In the genomic region with DNA sequence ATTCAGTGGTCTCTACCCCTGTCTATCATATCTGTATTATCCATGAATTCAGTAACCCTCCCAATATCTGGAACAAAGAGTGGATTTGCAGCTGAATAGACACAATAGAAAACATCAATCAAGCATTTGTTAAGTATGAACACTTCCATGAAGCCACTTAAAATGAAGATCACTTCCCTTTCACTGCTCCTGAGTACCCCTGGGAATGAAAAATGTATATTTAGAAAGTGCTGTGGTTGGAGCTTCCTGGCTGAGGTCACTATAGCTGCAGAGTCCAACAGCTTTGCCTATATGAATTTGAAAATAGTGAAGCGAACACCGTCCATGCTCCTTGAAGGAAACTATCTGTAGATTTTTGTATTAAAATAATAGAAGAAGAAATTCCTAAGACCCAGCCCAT, we compare ENCODE assay signal across 16 cellular contexts.
DNase-seq lines count a peak whose midpoint lies in the region; ATAC-seq and TF ChIP-seq lines count a peak whose summit lies in the region.
"Had no signal": no experiment of that assay in that cellular context is flagged by ENCODE, and none has a peak within 500 bp of the region (broad histone marks: within the 10 kb centered on the region; RNA-seq: fewer than 3 reads in every experiment).

No MANE protein-coding gene starts in this region.

- TF ChIP-seq POLR2A in spleen (IDR thresholded peaks at IDR 0.05) (no peak), suprapubic skin (IDR thresholded peaks at IDR 0.05) (no peak)

- no peaks in the 10 kb centered on the region for H3K4me1 ChIP-seq in spleen
- H3K4me1 ChIP-seq in suprapubic skin: no peaks in the 10 kb centered on the region
- H3K4me1 ChIP-seq: A549, BE2C, Caco-2 had no signal

- H3K36me3 Mint-ChIP-seq in WTC11: no peaks in the 10 kb centered on the region
- H3K36me3 Mint-ChIP-seq: CD8-positive, alpha-beta memory T cell had no signal

- no peak for TF ChIP-seq CTCF in WTC11 (IDR thresholded peaks at IDR 0.05)
- no peak for TF ChIP-seq CTCF in spleen (IDR thresholded peaks at IDR 0.05 in 8 of 11, conservative IDR thresholded peaks at IDR 0.05 in 3 of 11)
- TF ChIP-seq CTCF in suprapubic skin (IDR thresholded peaks at IDR 0.05): no peak

- ATAC-seq in WTC11 (peak; percentile 26; the same call in 1 of the 2 replicates), GM21515 (IDR thresholded peaks at IDR 0.05; ENCODE audit: unreplicated experiment) (no peak), GM19351 (IDR thresholded peaks at IDR 0.05; ENCODE audit: unreplicated experiment) (no peak)
- ATAC-seq: A549 had no signal

- in situ Hi-C loops in KBM-7 (cut with MboI; ENCODE audit: low pct_unique_long_range_greater_than_20kb, low sequenced_read_pairs): no loop called here

- peaks cover 0 to 6% (median 0%) of the 10 kb centered on the region in 7 donors for H3K27me3 ChIP-seq in spleen (replicated peaks in 1 of 7)
- H3K27me3 ChIP-seq in suprapubic skin: no peaks in the 10 kb centered on the region
- H3K27me3 ChIP-seq: BE2C had no signal

- H3K4me3 ChIP-seq in spleen (no peak overlapping the region), suprapubic skin (no peak overlapping the region)
- H3K4me3 ChIP-seq: A549 had no signal

- H3K9me3 ChIP-seq in spleen (no peaks in the 10 kb centered on the region), suprapubic skin (no peaks in the 10 kb centered on the region)
- H3K9me3 ChIP-seq: A549, BE2C, Caco-2 had no signal

- CTCF ChIA-PET in WTC11 (lab: Charles Lee): no interaction called here

- H3K4me1 Mint-ChIP-seq in WTC11: peaks cover 10% of the 10 kb centered on the region
- H3K4me1 Mint-ChIP-seq: CD8-positive, alpha-beta memory T cell had no signal

- DNase-seq in KBM-7 (peak; percentile 1), NCI-H187 treated with DMSO at 0.1 percent for 48 hours (lab: John Stamatoyannopoulos, UW) (peak; percentile 2), WTC11 (ENCODE audit: low spot score) (no peak), spleen (no peak), suprapubic skin (ENCODE audit: low spot score in 2 of 2) (no peak)
- DNase-seq: BE2C; Caco-2; CD8-positive, alpha-beta memory T cell; DND-41; GDM1; GOT3; H9; IMR-90 had no signal

- H3K27ac Mint-ChIP-seq in WTC11: no peak overlapping the region
- H3K27ac Mint-ChIP-seq: CD8-positive, alpha-beta memory T cell; H9 had no signal

- no peak for TF ChIP-seq EP300 in suprapubic skin (IDR thresholded peaks at IDR 0.05)

- H3K4me3 Mint-ChIP-seq in WTC11: no peak overlapping the region
- H3K4me3 Mint-ChIP-seq: CD8-positive, alpha-beta memory T cell; H9 had no signal

- H3K27ac ChIP-seq in spleen: no peak overlapping the region
- H3K27ac ChIP-seq in suprapubic skin: no peak overlapping the region
- H3K27ac ChIP-seq: A549 had no signal

- 6 to 22% (median 13%) methylated on average over 2 of the region's 2 CpGs for WGBS in spleen, 5 donors
- WGBS in suprapubic skin: 72% methylated on average over 2 of the region's 2 CpGs

- intact Hi-C loops in spleen (cut with DNase I; ENCODE audit: low total_unique reads): no loop called here

- peaks cover 14% of the 10 kb centered on the region for H3K9me3 Mint-ChIP-seq in WTC11

- H3K27me3 Mint-ChIP-seq in WTC11 (ENCODE audit: low read depth): no peaks in the 10 kb centered on the region

- H3K36me3 ChIP-seq in spleen: no peaks in the 10 kb centered on the region
- H3K36me3 ChIP-seq in suprapubic skin: no peaks in the 10 kb centered on the region
- H3K36me3 ChIP-seq: BE2C had no signal

- POLR2A ChIA-PET in WTC11 (lab: Charles Lee): no interaction called here

TF ChIP-seq in WTC11, 78 proteins besides CTCF, POLR2A, EP300 and RAD21 (continues in another document):
- TF ChIP-seq NR1H2 (CRISPR knock-in tag; IDR thresholded peaks at IDR 0.05) (no peak), ZBTB21 (CRISPR knock-in tag; IDR thresholded peaks at IDR 0.05; ENCODE audit: borderline replicate concordance) (no peak), CBFB (CRISPR knock-in tag; IDR thresholded peaks at IDR 0.05; ENCODE audit: low read depth) (no peak), TEAD1 (CRISPR knock-in tag; IDR thresholded peaks at IDR 0.05) (no peak), SP1 (CRISPR knock-in tag; conservative IDR thresholded peaks at IDR 0.05) (no peak), FOXK1 (CRISPR knock-in tag; IDR thresholded peaks at IDR 0.05) (no peak), SOX15 (CRISPR knock-in tag; IDR thresholded peaks at IDR 0.05) (no peak), NFATC4 (CRISPR knock-in tag; IDR thresholded peaks at IDR 0.05) (no peak), PRRX2 (CRISPR knock-in tag; IDR thresholded peaks at IDR 0.05) (no peak)
- TF ChIP-seq, protein P1, sequence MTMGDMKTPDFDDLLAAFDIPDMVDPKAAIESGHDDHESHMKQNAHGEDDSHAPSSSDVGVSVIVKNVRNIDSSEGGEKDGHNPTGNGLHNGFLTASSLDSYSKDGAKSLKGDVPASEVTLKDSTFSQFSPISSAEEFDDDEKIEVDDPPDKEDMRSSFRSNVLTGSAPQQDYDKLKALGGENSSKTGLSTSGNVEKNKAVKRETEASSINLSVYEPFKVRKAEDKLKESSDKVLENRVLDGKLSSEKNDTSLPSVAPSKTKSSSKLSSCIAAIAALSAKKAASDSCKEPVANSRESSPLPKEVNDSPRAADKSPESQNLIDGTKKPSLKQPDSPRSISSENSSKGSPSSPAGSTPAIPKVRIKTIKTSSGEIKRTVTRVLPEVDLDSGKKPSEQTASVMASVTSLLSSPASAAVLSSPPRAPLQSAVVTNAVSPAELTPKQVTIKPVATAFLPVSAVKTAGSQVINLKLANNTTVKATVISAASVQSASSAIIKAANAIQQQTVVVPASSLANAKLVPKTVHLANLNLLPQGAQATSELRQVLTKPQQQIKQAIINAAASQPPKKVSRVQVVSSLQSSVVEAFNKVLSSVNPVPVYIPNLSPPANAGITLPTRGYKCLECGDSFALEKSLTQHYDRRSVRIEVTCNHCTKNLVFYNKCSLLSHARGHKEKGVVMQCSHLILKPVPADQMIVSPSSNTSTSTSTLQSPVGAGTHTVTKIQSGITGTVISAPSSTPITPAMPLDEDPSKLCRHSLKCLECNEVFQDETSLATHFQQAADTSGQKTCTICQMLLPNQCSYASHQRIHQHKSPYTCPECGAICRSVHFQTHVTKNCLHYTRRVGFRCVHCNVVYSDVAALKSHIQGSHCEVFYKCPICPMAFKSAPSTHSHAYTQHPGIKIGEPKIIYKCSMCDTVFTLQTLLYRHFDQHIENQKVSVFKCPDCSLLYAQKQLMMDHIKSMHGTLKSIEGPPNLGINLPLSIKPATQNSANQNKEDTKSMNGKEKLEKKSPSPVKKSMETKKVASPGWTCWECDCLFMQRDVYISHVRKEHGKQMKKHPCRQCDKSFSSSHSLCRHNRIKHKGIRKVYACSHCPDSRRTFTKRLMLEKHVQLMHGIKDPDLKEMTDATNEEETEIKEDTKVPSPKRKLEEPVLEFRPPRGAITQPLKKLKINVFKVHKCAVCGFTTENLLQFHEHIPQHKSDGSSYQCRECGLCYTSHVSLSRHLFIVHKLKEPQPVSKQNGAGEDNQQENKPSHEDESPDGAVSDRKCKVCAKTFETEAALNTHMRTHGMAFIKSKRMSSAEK (CRISPR knock-in tag; IDR thresholded peaks at IDR 0.05; ENCODE audit: borderline replicate concordance): no peak
- TF ChIP-seq, protein P2, sequence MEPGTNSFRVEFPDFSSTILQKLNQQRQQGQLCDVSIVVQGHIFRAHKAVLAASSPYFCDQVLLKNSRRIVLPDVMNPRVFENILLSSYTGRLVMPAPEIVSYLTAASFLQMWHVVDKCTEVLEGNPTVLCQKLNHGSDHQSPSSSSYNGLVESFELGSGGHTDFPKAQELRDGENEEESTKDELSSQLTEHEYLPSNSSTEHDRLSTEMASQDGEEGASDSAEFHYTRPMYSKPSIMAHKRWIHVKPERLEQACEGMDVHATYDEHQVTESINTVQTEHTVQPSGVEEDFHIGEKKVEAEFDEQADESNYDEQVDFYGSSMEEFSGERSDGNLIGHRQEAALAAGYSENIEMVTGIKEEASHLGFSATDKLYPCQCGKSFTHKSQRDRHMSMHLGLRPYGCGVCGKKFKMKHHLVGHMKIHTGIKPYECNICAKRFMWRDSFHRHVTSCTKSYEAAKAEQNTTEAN (CRISPR knock-in tag; IDR thresholded peaks at IDR 0.05): no peak
- TF ChIP-seq, protein P3, sequence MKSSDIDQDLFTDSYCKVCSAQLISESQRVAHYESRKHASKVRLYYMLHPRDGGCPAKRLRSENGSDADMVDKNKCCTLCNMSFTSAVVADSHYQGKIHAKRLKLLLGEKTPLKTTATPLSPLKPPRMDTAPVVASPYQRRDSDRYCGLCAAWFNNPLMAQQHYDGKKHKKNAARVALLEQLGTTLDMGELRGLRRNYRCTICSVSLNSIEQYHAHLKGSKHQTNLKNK (CRISPR knock-in tag; IDR thresholded peaks at IDR 0.05): no peak
- TF ChIP-seq, protein P4, sequence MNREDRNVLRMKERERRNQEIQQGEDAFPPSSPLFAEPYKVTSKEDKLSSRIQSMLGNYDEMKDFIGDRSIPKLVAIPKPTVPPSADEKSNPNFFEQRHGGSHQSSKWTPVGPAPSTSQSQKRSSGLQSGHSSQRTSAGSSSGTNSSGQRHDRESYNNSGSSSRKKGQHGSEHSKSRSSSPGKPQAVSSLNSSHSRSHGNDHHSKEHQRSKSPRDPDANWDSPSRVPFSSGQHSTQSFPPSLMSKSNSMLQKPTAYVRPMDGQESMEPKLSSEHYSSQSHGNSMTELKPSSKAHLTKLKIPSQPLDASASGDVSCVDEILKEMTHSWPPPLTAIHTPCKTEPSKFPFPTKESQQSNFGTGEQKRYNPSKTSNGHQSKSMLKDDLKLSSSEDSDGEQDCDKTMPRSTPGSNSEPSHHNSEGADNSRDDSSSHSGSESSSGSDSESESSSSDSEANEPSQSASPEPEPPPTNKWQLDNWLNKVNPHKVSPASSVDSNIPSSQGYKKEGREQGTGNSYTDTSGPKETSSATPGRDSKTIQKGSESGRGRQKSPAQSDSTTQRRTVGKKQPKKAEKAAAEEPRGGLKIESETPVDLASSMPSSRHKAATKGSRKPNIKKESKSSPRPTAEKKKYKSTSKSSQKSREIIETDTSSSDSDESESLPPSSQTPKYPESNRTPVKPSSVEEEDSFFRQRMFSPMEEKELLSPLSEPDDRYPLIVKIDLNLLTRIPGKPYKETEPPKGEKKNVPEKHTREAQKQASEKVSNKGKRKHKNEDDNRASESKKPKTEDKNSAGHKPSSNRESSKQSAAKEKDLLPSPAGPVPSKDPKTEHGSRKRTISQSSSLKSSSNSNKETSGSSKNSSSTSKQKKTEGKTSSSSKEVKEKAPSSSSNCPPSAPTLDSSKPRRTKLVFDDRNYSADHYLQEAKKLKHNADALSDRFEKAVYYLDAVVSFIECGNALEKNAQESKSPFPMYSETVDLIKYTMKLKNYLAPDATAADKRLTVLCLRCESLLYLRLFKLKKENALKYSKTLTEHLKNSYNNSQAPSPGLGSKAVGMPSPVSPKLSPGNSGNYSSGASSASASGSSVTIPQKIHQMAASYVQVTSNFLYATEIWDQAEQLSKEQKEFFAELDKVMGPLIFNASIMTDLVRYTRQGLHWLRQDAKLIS (CRISPR knock-in tag; IDR thresholded peaks at IDR 0.05; ENCODE audit: borderline replicate concordance): no peak

Comparison
In these comparisons a context has a peak if more than half of its experiments do, and no peak if none do; other contexts are left out.
1. DNase-seq: peak in KBM-7 (single experiment) and NCI-H187 treated with DMSO at 0.1 percent for 48 hours (single experiment); none in WTC11 (single experiment), spleen (single experiment) and suprapubic skin (0 of 2).